Comparison of ENCODE assay signal across 1 cellular context in genomic region chr9:37395663-37396062, GRCh38.
A peak's percentile ranks its signal among the peaks of the same experiment; 100 is the strongest.
TF ChIP-seq lines count a peak whose summit lies in the region.

No MANE protein-coding gene starts in this region.

TF ChIP-seq in GM12878, 131 proteins besides CTCF, POLR2A, EP300 and RAD21:
- TF ChIP-seq CREB1 (IDR thresholded peaks at IDR 0.05; ENCODE audit: low read depth) = peak; percentile 40; the same call in 1 of the 2 replicates
- TF ChIP-seq DPF2 (IDR thresholded peaks at IDR 0.05) = no peak
- TF ChIP-seq CREM (IDR thresholded peaks at IDR 0.05; ENCODE audit: low read depth) = peak; percentile 47; the same call in 1 of the 2 replicates
